28 cellular contexts compared by ENCODE assay signal in the genomic region with DNA sequence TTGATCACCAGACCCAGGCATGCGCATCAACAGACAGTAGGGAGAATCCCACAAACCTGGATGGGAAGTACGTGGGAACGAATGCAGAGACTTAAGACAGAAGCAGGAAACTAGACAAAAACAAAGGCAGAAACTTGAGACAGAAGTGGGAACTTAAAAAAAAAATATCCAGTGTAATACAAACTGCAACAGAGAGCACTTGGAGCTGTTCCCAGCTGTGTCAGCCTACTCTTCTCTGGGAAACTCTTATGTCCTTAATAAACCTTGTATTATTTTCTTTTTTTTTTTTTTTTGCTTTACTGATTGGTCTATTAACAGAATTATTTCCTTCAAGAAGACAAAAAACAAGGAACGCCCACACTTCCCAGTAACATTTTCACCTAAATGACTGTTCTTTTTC.
A peak's percentile ranks its signal among the peaks of the same experiment; 100 is the strongest.
DNase-seq lines count a peak whose midpoint lies in the region; FAIRE-seq and TF ChIP-seq lines count a peak whose summit lies in the region.
"Had no signal": no experiment of that assay in that cellular context is flagged by ENCODE, and none has a peak within 500 bp of the region (broad histone marks: within the 10 kb centered on the region; RNA-seq: fewer than 3 reads in every experiment).

No MANE protein-coding gene starts in this region.

- no peaks in the 10 kb centered on the region for H3K4me1 Mint-ChIP-seq in astrocyte (ENCODE audit: low read depth, unreplicated experiment)
- H3K4me1 Mint-ChIP-seq: CD4-positive, alpha-beta memory T cell; IgD-negative memory B cell had no signal

- no peaks in the 10 kb centered on the region for H4K20me1 ChIP-seq in astrocyte (ENCODE audit: insufficient read depth, low read length)
- no peaks in the 10 kb centered on the region for H4K20me1 ChIP-seq in hepatocyte (ENCODE audit: insufficient read depth, poor library complexity, severe bottlenecking)

- peaks cover 8% of the 10 kb centered on the region for H3K9me3 Mint-ChIP-seq in astrocyte (ENCODE audit: unreplicated experiment)

- 85% methylated on average over 4 of the region's 4 CpGs for WGBS in hepatocyte (ENCODE audit: low lambda C conversion rate, missing lambda C conversion rate)
- WGBS in adrenal gland, 4 donors: 62 to 71% (median 67%) methylated on average over 4 of the region's 4 CpGs

- TF ChIP-seq CTCF in astrocyte (IDR thresholded peaks at IDR 0.05; ENCODE audit: insufficient read depth, low read depth, low read length) (no peak), hepatocyte (IDR thresholded peaks at IDR 0.05; ENCODE audit: poor library complexity) (no peak), adrenal gland (IDR thresholded peaks at IDR 0.05) (no peak)

- no peak overlapping the region for H3K9ac ChIP-seq in astrocyte (ENCODE audit: low read length)
- H3K9ac ChIP-seq: KMS-11 had no signal

- no peak for TF ChIP-seq POLR2A in adrenal gland (IDR thresholded peaks at IDR 0.05)

- no peaks in the 10 kb centered on the region for H3K4me1 ChIP-seq in astrocyte (ENCODE audit: insufficient read depth, low read length)
- no peaks in the 10 kb centered on the region for H3K4me1 ChIP-seq in hepatocyte (ENCODE audit: insufficient read depth)
- H3K4me1 ChIP-seq in adrenal gland (replicated peaks in 1 of 2): no peaks in the 10 kb centered on the region
- H3K4me1 ChIP-seq: A549 had no signal

- no peaks in the 10 kb centered on the region for H3K79me2 ChIP-seq in astrocyte (ENCODE audit: insufficient read depth, low read length)
- H3K79me2 ChIP-seq in hepatocyte: no peaks in the 10 kb centered on the region

- H3K9me3 ChIP-seq in astrocyte (ENCODE audit: insufficient read depth, low read depth, low read length) (no peaks in the 10 kb centered on the region), hepatocyte (ENCODE audit: low read depth) (no peaks in the 10 kb centered on the region), adrenal gland (replicated peaks in 1 of 3) (no peaks in the 10 kb centered on the region)

- FAIRE-seq in astrocyte (lab: Jason Lieb, UNC) (no peak), endometrium (lab: Jason Lieb, UNC) (peak; percentile 95)
- FAIRE-seq: A549, GM18507, RCC 7860 had no signal

- no peak overlapping the region for H3K4me2 ChIP-seq in astrocyte (ENCODE audit: low read length)
- H3K4me2 ChIP-seq in hepatocyte: no peak overlapping the region
- H3K4me2 ChIP-seq: A549, KMS-11 had no signal

- H3K36me3 ChIP-seq in astrocyte (ENCODE audit: insufficient read depth, low read length) (no peaks in the 10 kb centered on the region), hepatocyte (replicated peaks; ENCODE audit: insufficient read depth, low read depth) (no peaks in the 10 kb centered on the region), adrenal gland (replicated peaks in 1 of 2) (no peaks in the 10 kb centered on the region)

- H3K27ac ChIP-seq in astrocyte (ENCODE audit: low read depth, low read length): no peak overlapping the region
- no peak overlapping the region for H3K27ac ChIP-seq in hepatocyte
- H3K27ac ChIP-seq in adrenal gland: no peak overlapping the region
- H3K27ac ChIP-seq: A549, KMS-11, SK-N-MC had no signal

- no peaks in the 10 kb centered on the region for H3K36me3 Mint-ChIP-seq in astrocyte (ENCODE audit: low read depth, unreplicated experiment)
- H3K36me3 Mint-ChIP-seq: CD4-positive, alpha-beta memory T cell; IgD-negative memory B cell had no signal

- no peak overlapping the region for H3K27ac Mint-ChIP-seq in astrocyte (ENCODE audit: unreplicated experiment)
- H3K27ac Mint-ChIP-seq: CD4-positive, alpha-beta memory T cell; IgD-negative memory B cell had no signal

- no peak overlapping the region for H3K4me3 Mint-ChIP-seq in astrocyte (ENCODE audit: unreplicated experiment)
- H3K4me3 Mint-ChIP-seq: CD4-positive, alpha-beta memory T cell; IgD-negative memory B cell had no signal

- H3K27me3 ChIP-seq in astrocyte (ENCODE audit: insufficient read depth, low read length): no peaks in the 10 kb centered on the region
- no peaks in the 10 kb centered on the region for H3K27me3 ChIP-seq in hepatocyte
- no peaks in the 10 kb centered on the region for H3K27me3 ChIP-seq in adrenal gland

- H3K4me3 ChIP-seq in astrocyte (ENCODE audit: insufficient read depth, low read depth, low read length) (no peak overlapping the region), hepatocyte (no peak overlapping the region), adrenal gland (no peak overlapping the region)
- H3K4me3 ChIP-seq: A549, SK-N-MC had no signal

- peak; percentile 25 for DNase-seq in astrocyte (ENCODE audit: low read depth)
- peak; percentile 65 for DNase-seq in myocyte (ENCODE audit: low read depth)
- peak; percentile 16 for DNase-seq in superior temporal gyrus (ENCODE audit: extremely low spot score)
- DNase-seq in NCI-H1436 (lab: John Stamatoyannopoulos, UW): no peak
- DNase-seq in hepatocyte (ENCODE audit: low spot score): no peak
- no peak for DNase-seq in HK-2 (ENCODE audit: unreplicated experiment)
- no peak for DNase-seq in adrenal gland
- DNase-seq: C1 segment of cervical spinal cord; CD4-positive, alpha-beta memory T cell; COR-L47; DMS53; H7; NCI-H1092; NCI-H1417 treated with DMSO at 0.1 percent for 48 hours; NCI-H187; NCI-H2081 treated with DMSO at 0.1 percent for 48 hours; NCI-H2171; NCI-H226; NCI-H510A treated with DMSO at 0.1 percent for 48 hours; NCI-H774; SIG-M5 had no signal

- no peaks in the 10 kb centered on the region for H3K27me3 Mint-ChIP-seq in astrocyte (ENCODE audit: low read depth, unreplicated experiment)
- H3K27me3 Mint-ChIP-seq: CD4-positive, alpha-beta memory T cell; IgD-negative memory B cell had no signal

- intact Hi-C loops in adrenal gland (cut with DNase I): no loop called here

- no peaks in the 10 kb centered on the region for H3K9me2 ChIP-seq in hepatocyte (replicated peaks; ENCODE audit: insufficient read depth)

- H2AFZ ChIP-seq in astrocyte (ENCODE audit: low read depth, low read length) (no peak overlapping the region), hepatocyte (no peak overlapping the region)

Comparison
In these comparisons a context has a peak if more than half of its experiments do, and no peak if none do; other contexts are left out.
1. DNase-seq: peak in astrocyte (single experiment), myocyte (single experiment) and superior temporal gyrus (single experiment); none in NCI-H1436 (single experiment), hepatocyte (single experiment), HK-2 (single experiment) and adrenal gland (0 of 7).